Comparison of ENCODE assay signal across 8 cellular contexts in the genomic region with DNA sequence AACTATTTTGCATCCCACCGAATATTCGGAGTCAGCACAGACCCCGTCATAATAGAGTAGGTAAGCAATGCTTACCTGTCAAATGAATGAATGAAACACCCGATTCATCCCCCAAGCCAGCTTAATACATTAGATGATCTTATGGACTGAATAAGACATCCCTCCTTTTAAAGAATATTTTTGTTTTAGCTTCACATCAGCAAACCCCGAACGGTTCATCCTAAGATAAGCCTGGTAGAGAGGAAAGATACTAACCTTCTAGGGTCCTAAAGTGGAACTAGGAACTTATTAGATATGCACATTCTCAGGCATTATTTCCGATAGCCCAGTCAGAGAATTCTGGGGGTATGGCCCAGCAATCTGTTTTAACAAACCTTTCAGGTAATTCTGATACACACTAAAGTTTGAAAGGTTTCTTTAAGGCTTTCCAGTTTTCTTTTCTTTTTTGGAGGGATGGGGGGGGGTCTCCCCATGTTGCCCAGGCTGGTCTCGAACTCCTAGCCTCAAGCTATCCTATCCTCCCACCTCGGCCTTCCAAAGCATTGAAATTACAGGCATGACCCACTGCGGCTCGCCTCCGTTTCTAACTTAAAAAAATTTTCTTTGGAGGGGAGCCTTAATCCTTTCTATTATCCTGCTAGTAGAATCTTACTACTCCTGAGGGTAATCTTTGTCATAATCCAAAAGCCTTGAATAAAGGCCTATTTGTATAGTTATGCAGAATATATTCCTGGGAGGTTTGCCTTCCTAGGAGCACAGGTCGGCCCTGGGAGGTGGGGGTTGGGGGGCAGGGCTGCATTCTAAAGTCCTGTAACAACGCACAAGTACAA. TPM values are rescaled to one million over a fixed set of nuclear protein-coding genes. Genes with fewer than 3 reads are reported as not detected.
DNase-seq lines count a peak whose midpoint lies in the region; ATAC-seq and TF ChIP-seq lines count a peak whose summit lies in the region.

No MANE protein-coding gene starts in this region.

- no peak for TF ChIP-seq CTCF in OCI-LY7 (conservative IDR thresholded peaks at IDR 0.05; ENCODE audit: low read length)
- TF ChIP-seq CTCF in epithelial cell of esophagus (IDR thresholded peaks at IDR 0.05; ENCODE audit: insufficient read depth, low read depth, low read length, missing control alignments) = no peak
- TF ChIP-seq CTCF in neural crest cell (conservative IDR thresholded peaks at IDR 0.05) = no peak

- H3K4me1 Mint-ChIP-seq in CD4-positive, CD25-positive, alpha-beta regulatory T cell = peaks cover 58 to 78% (median 69%) of the 10 kb centered on the region in 4 donors
- H3K4me1 Mint-ChIP-seq in neural crest cell = peaks cover 72% of the 10 kb centered on the region

- POLR2A ChIA-PET in OCI-LY7 (lab: Charles Lee) = interaction anchor here (0.8 to 4.4 kb wide), 16 partner anchors 8 to 132 kb away, joined by 3 to 20 read pairs (median 6); partner anchors contain the start of gene SLC35F5

- peaks cover 12% of the 10 kb centered on the region for H3K36me3 Mint-ChIP-seq in CD4-positive, CD25-positive, alpha-beta regulatory T cell
- peaks cover 4% of the 10 kb centered on the region for H3K36me3 Mint-ChIP-seq in neural crest cell (ENCODE audit: low read depth)

- ATAC-seq in CD4-positive, CD25-positive, alpha-beta regulatory T cell (ENCODE audit: low read depth in 2 of 2) = no peak
- no peak for ATAC-seq in HG02763 (IDR thresholded peaks at IDR 0.05; ENCODE audit: unreplicated experiment)
- no peak for ATAC-seq in GM18502 (IDR thresholded peaks at IDR 0.05; ENCODE audit: poor library complexity, unreplicated experiment)

- peaks cover 94% of the 10 kb centered on the region for H3K79me2 ChIP-seq in OCI-LY7 (ENCODE audit: insufficient read depth, low read depth, low read length)

- H3K4me1 ChIP-seq in CD4-positive, CD25-positive, alpha-beta regulatory T cell (ENCODE audit: control insufficient read depth, insufficient read depth, low read length, poor library complexity, severe bottlenecking) = peaks cover 68% of the 10 kb centered on the region
- peaks cover 65% of the 10 kb centered on the region for H3K4me1 ChIP-seq in OCI-LY7 (ENCODE audit: insufficient read depth, low read length, poor library complexity, severe bottlenecking)

- H3K27ac ChIP-seq in CD4-positive, CD25-positive, alpha-beta regulatory T cell (ENCODE audit: insufficient read depth, low read length, poor library complexity, severe bottlenecking) = peak overlapping the region; percentile 99
- peak overlapping the region; percentile 87 for H3K27ac ChIP-seq in OCI-LY7 (ENCODE audit: low read depth, low read length, poor library complexity, severe bottlenecking)

- TSS peak; percentile 80 for BruUV-seq in OCI-LY7 (replicated peaks; lab: Mats Ljungman, UMichigan)

- CTCF ChIA-PET in OCI-LY7 (lab: Charles Lee; ENCODE audit: unreplicated experiment) = interaction anchor here (1.0 kb wide), 1 partner anchor 133 kb away, joined by 3 read pairs; the partner anchor contains the start of gene SLC35F5

- no peaks in the 10 kb centered on the region for H3K36me3 ChIP-seq in CD4-positive, CD25-positive, alpha-beta regulatory T cell (ENCODE audit: control insufficient read depth, insufficient read depth, low read length)
- H3K36me3 ChIP-seq in OCI-LY7 (ENCODE audit: insufficient read depth, low read length) = peaks cover 54% of the 10 kb centered on the region

- H3K4me2 ChIP-seq in OCI-LY7 (ENCODE audit: low read length) = peak overlapping the region; percentile 99

- H3K27ac Mint-ChIP-seq in CD4-positive, CD25-positive, alpha-beta regulatory T cell = peak overlapping the region; percentile 95 to 96 (median 96)
- H3K27ac Mint-ChIP-seq in neural crest cell (ENCODE audit: unreplicated experiment) = peak overlapping the region; percentile 100

- no peaks in the 10 kb centered on the region for H3K9me2 ChIP-seq in OCI-LY7 (ENCODE audit: insufficient read depth, low read length)

- H3K27me3 Mint-ChIP-seq in CD4-positive, CD25-positive, alpha-beta regulatory T cell = no peaks in the 10 kb centered on the region
- H3K27me3 Mint-ChIP-seq in neural crest cell (ENCODE audit: low read depth) = no peaks in the 10 kb centered on the region

- peaks cover 20% of the 10 kb centered on the region for H4K20me1 ChIP-seq in OCI-LY7 (ENCODE audit: insufficient read depth, low read length)

- H3K27me3 ChIP-seq in CD4-positive, CD25-positive, alpha-beta regulatory T cell (ENCODE audit: control insufficient read depth, insufficient read depth, low read length) = no peaks in the 10 kb centered on the region

- intact Hi-C loops in OCI-LY7 (cut with micrococcal nuclease; ENCODE audit: unreplicated experiment) = loop anchor here (1.0 kb wide), 2 partner anchors 28 to 133 kb away; partner anchors contain the start of gene SLC35F5

- no peak overlapping the region for H2AFZ ChIP-seq in OCI-LY7 (ENCODE audit: low read length)

- peak overlapping the region; percentile 96 to 100 (median 99) for H3K4me3 Mint-ChIP-seq in CD4-positive, CD25-positive, alpha-beta regulatory T cell
- H3K4me3 Mint-ChIP-seq in neural crest cell = peak overlapping the region; percentile 98

- peak overlapping the region; percentile 96 for H3K4me3 ChIP-seq in CD4-positive, CD25-positive, alpha-beta regulatory T cell (ENCODE audit: low read depth, low read length)
- H3K4me3 ChIP-seq in OCI-LY7 (ENCODE audit: low read depth, low read length, poor library complexity, severe bottlenecking) (peak overlapping the region; percentile 82), epithelial cell of esophagus (ENCODE audit: low read length) (peak overlapping the region; percentile 82)

- no peaks in the 10 kb centered on the region for H3K9me3 ChIP-seq in CD4-positive, CD25-positive, alpha-beta regulatory T cell (ENCODE audit: control insufficient read depth in 2 of 2, low read length in 2 of 2)
- H3K9me3 ChIP-seq in OCI-LY7 (ENCODE audit: low read length) = no peaks in the 10 kb centered on the region

- no peaks in the 10 kb centered on the region for H3K9me3 Mint-ChIP-seq in CD4-positive, CD25-positive, alpha-beta regulatory T cell
- no peaks in the 10 kb centered on the region for H3K9me3 Mint-ChIP-seq in neural crest cell

- no peak for DNase-seq in CD4-positive, CD25-positive, alpha-beta regulatory T cell
- DNase-seq in OCI-LY7 (ENCODE audit: low spot score) = no peak
- no peak for DNase-seq in epithelial cell of esophagus (ENCODE audit: low read depth)
- no peak for DNase-seq in neural crest cell (ENCODE audit: low read depth, low spot score)
- no peak for DNase-seq in GOT3 (lab: John Stamatoyannopoulos, UW)
- DNase-seq in occipital lobe (lab: John Stamatoyannopoulos, UW) = no peak

RNA-seq across cellular contexts. Expression of gene ACTR3, which starts 1.0 kb away (rescaled TPM):
- total RNA-seq in CD4-positive, CD25-positive, alpha-beta regulatory T cell = 328 TPM
- 100 to 1,000 TPM; 534 to 718 (median 579) TPM for polyA plus RNA-seq in CD4-positive, CD25-positive, alpha-beta regulatory T cell
- 168 and 192 TPM in 2 replicates for total RNA-seq in OCI-LY7 (2014; rRNA removed; shearing (Covaris generic))
- total RNA-seq in OCI-LY7 (2022) (307 and 320 TPM in 2 replicates), neural crest cell (172 and 173 TPM in 2 replicates), occipital lobe (155 TPM)
